8 cellular contexts compared by ENCODE assay signal in the genomic region with DNA sequence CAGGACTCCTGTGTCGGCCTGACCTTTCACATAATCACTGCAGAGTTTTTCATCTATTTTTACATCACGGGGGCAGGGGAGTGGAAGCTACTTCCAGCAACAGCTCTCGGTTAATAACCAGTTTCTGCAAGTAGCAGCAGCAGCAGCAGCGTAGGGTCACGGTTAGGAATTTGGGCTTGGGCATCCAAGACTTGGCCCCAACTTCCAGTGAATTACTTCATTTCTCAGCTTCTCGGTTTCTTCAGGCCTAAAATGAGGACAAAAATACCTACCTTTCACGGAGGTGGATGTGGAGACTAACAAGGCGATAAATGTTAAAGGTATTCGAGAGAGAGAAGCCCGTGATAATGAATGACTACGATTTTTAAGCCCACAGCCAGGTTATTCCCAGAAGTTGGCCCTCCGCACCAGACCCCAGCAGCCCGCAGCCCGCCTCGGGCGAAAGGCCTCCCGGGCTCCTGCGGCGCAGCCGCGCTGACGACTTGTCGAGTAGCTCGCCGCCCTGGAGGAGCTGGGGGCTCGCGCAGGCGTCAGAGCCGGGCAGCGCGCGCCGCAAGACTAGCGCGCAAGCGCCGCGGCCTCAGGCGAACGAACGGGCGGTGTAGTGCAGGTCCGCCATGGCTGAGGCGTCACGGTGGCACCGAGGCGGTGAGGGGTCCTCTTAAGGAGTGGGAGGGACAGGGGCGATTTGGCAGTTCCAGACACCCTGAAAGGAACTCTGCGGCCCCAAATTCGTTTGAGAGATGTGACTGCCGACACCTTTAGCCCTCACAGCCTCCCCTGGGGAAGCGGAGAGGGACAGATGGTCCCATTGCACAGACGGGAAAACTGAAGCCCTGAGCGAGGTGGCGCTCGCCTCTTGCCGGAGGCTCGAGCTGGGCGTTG. TPM values are rescaled to one million over a fixed set of nuclear protein-coding genes. Genes with fewer than 3 reads are reported as not detected.
DNase-seq lines count a peak whose midpoint lies in the region; ATAC-seq lines count a peak whose summit lies in the region.

A gene (plus strand): TSS at position 583 of the 885 bp plus-strand sequence. CDS start 35 bp downstream, at position 618.

- DNase-seq in COLO668 (lab: John Stamatoyannopoulos, UW; ENCODE audit: unreplicated experiment) (peak; percentile 92), cerebellar cortex (ENCODE audit: low spot score) (peak; percentile 83), DMS153 treated with DMSO at 0.1 percent for 48 hours (lab: John Stamatoyannopoulos, UW; ENCODE audit: unreplicated experiment) (no peak)
- DNase-seq in Jurkat, Clone E6-1 (ENCODE audit: low read depth, low spot score) = peak; percentile 87
- DNase-seq in activated CD4-positive, CD25-positive, alpha-beta regulatory T cell treated with anti-CD3 and anti-CD28 coated beads, Interleukin-2, amount 50 U/mL, for 16 hours (ENCODE audit: low read depth, low spot score) = peak; percentile 64
- peak; percentile 51 to 81 (median 66) for DNase-seq in stimulated activated CD4-positive, alpha-beta T cell treated with anti-CD3 and anti-CD28 coated beads, Interleukin-1b, Interleukin-23, amount 100 ng/mL, for 24 hours (ENCODE audit: low read depth in 4 of 4, low spot score in 1 of 4)

- peak within 1 kb of the TSS; percentile 84 for H3K4me3 ChIP-seq in Jurkat, Clone E6-1 (ENCODE audit: low read length)

- ATAC-seq in GM21390 (IDR thresholded peaks at IDR 0.05; ENCODE audit: unreplicated experiment) = peak; percentile 91

- H3K27ac ChIP-seq in layer of hippocampus (ENCODE audit: low read depth, low read length) = peak within 1 kb of the TSS; percentile 96

- H3K27me3 ChIP-seq in layer of hippocampus (ENCODE audit: control insufficient read depth, insufficient read depth, low read length) = no peaks in the 10 kb centered on the region

RNA-seq across cellular contexts. Expression of the gene that starts here (rescaled TPM):
- not detected for polyA plus RNA-seq in Jurkat, Clone E6-1 (2012; ENCODE audit: insufficient read depth, insufficient read length)
